Comparison of ENCODE assay signal across 21 cellular contexts in genomic region chr12:105921055-105921454, GRCh38.
A peak's percentile ranks its signal among the peaks of the same experiment; 100 is the strongest.
DNase-seq lines count a peak whose midpoint lies in the region; ATAC-seq, FAIRE-seq and TF ChIP-seq lines count a peak whose summit lies in the region.
"Had no signal": no experiment of that assay in that cellular context is flagged by ENCODE, and none has a peak within 500 bp of the region (broad histone marks: within the 10 kb centered on the region; RNA-seq: fewer than 3 reads in every experiment).

No MANE protein-coding gene starts in this region.

- H3K9me3 ChIP-seq in right cardiac atrium (ENCODE audit: control insufficient read depth, low read length): no peaks in the 10 kb centered on the region
- no peaks in the 10 kb centered on the region for H3K9me3 ChIP-seq in keratinocyte (ENCODE audit: control insufficient read depth, low read depth, low read length)
- H3K9me3 ChIP-seq in gastrocnemius medialis: no peaks in the 10 kb centered on the region
- H3K9me3 ChIP-seq: SJCRH30 had no signal

- H3K36me3 ChIP-seq in keratinocyte (ENCODE audit: control insufficient read depth in 2 of 2, extremely low read depth in 1 of 2, insufficient read depth in 2 of 2, low read length in 2 of 2): no peaks in the 10 kb centered on the region
- H3K36me3 ChIP-seq in gastrocnemius medialis: no peaks in the 10 kb centered on the region
- H3K36me3 ChIP-seq: SJCRH30 had no signal

- dilution Hi-C loops in keratinocyte (cut with MboI; ENCODE audit: extremely low pct_ligation_motif_present, low sequenced_read_pairs): no loop called here

- no peak overlapping the region for H3K9ac ChIP-seq in keratinocyte (ENCODE audit: control insufficient read depth, extremely low read depth, insufficient read depth, low read length)

- H2AFZ ChIP-seq in keratinocyte (ENCODE audit: control insufficient read depth, low read length): no peak overlapping the region

- no peaks in the 10 kb centered on the region for H3K27me3 ChIP-seq in right cardiac atrium (ENCODE audit: control insufficient read depth, insufficient read depth)
- H3K27me3 ChIP-seq in keratinocyte (ENCODE audit: control insufficient read depth, extremely low read depth, insufficient read depth, low read length): no peaks in the 10 kb centered on the region
- no peaks in the 10 kb centered on the region for H3K27me3 ChIP-seq in gastrocnemius medialis
- H3K27me3 ChIP-seq: SJCRH30 had no signal

- WGBS in right cardiac atrium: 92% methylated on average over 1 of the region's 1 CpG

- H3K27ac ChIP-seq in right cardiac atrium (ENCODE audit: low read length): peak overlapping the region; percentile 30
- no peak overlapping the region for H3K27ac ChIP-seq in keratinocyte (ENCODE audit: control insufficient read depth, insufficient read depth, low read length)
- peak overlapping the region; percentile 77 to 89 (median 86) for H3K27ac ChIP-seq in gastrocnemius medialis
- H3K27ac ChIP-seq: SJCRH30 had no signal

- H3K79me2 ChIP-seq in keratinocyte (ENCODE audit: control insufficient read depth, insufficient read depth, low read length): no peaks in the 10 kb centered on the region

- no peak overlapping the region for H3K4me3 ChIP-seq in right cardiac atrium (ENCODE audit: low read length)
- no peak overlapping the region for H3K4me3 ChIP-seq in keratinocyte (ENCODE audit: control insufficient read depth in 2 of 3, extremely low read depth in 1 of 3, insufficient read depth in 2 of 3, low read depth in 1 of 3, low read length in 3 of 3)
- H3K4me3 ChIP-seq in gastrocnemius medialis: no peak overlapping the region
- H3K4me3 ChIP-seq: SJCRH30 had no signal

- H3K9me1 ChIP-seq in keratinocyte (ENCODE audit: control insufficient read depth, extremely low read depth, insufficient read depth, low read length): no peaks in the 10 kb centered on the region

- H4K20me1 ChIP-seq in keratinocyte (ENCODE audit: control insufficient read depth, extremely low read depth, insufficient read depth, low read length): no peaks in the 10 kb centered on the region

- in situ Hi-C loops in gastrocnemius medialis (cut with MboI; ENCODE audit: low sequenced_read_pairs in 4 of 4): no loop called here

- peaks cover 12% of the 10 kb centered on the region for H3K4me1 ChIP-seq in right cardiac atrium (ENCODE audit: control insufficient read depth, insufficient read depth, low read length)
- peaks cover 30% of the 10 kb centered on the region for H3K4me1 ChIP-seq in keratinocyte (ENCODE audit: control insufficient read depth, extremely low read depth, insufficient read depth, low read length)
- H3K4me1 ChIP-seq in gastrocnemius medialis: peaks cover 25 to 34% of the 10 kb centered on the region in 2 donors

- DNase-seq in right cardiac atrium: no peak
- no peak for DNase-seq in Right ventricle myocardium inferior (ENCODE audit: missing footprints)
- DNase-seq in keratinocyte (ENCODE audit: low read depth, low spot score): no peak
- no peak for DNase-seq in gastrocnemius medialis
- no peak for DNase-seq in GOT3 (lab: John Stamatoyannopoulos, UW)
- no peak for DNase-seq in stimulated activated naive CD4-positive, alpha-beta T cell (lab: John Stamatoyannopoulos, UW)
- DNase-seq: CD4-positive, alpha-beta memory T cell; COR-L47; Karpas-422; NCI-H1436; NCI-H187; NCI-H2171 treated with DMSO at 0.1 percent for 48 hours; NCI-H345; NCI-H524; NCI-H774 had no signal

- no peak overlapping the region for H3K4me2 ChIP-seq in keratinocyte (ENCODE audit: control insufficient read depth, extremely low read depth, insufficient read depth, low read depth, low read length)

- intact Hi-C loops in right cardiac atrium (cut with DNase I) (no loop called here), Right ventricle myocardium inferior (cut with DNase I) (loop anchor here (5.0 kb wide), 4 partner anchors 46 to 216 kb away; partner anchors contain the start of gene NUAK1), gastrocnemius medialis (cut with DNase I; ENCODE audit: low total_unique reads) (loop anchor here (5.0 kb wide), 1 partner anchor 46 kb away; no protein-coding TSS in a partner anchor)

- ATAC-seq in right cardiac atrium: no peak
- ATAC-seq in Right ventricle myocardium inferior: no peak
- no peak for ATAC-seq in gastrocnemius medialis
- no peak for ATAC-seq in GM19023 (IDR thresholded peaks at IDR 0.05; ENCODE audit: unreplicated experiment)
- ATAC-seq: HCT116 had no signal

- TF ChIP-seq CTCF in keratinocyte (optimal IDR thresholded peaks at IDR 0.05 in 1 of 3, IDR thresholded peaks at IDR 0.05 in 1 of 3, conservative IDR thresholded peaks at IDR 0.05 in 1 of 3; ENCODE audit: extremely low read depth in 1 of 3, insufficient read depth in 2 of 3, low read length in 3 of 3) (no peak), gastrocnemius medialis (IDR thresholded peaks at IDR 0.05 in 4 of 5, conservative IDR thresholded peaks at IDR 0.05 in 1 of 5) (no peak)

- no peak for TF ChIP-seq POLR2A in gastrocnemius medialis (IDR thresholded peaks at IDR 0.05)

- FAIRE-seq in keratinocyte (lab: Jason Lieb, UNC): peak; percentile 71
- FAIRE-seq: G401.6, H1, RCC 7860 had no signal

Comparison
In these comparisons a context has a peak if more than half of its experiments do, and no peak if none do; other contexts are left out.
1. intact Hi-C loops: an anchor here in Right ventricle myocardium inferior (5.0 kb wide) and gastrocnemius medialis (5.0 kb wide); none called in right cardiac atrium.